Comparison of ENCODE assay signal across 11 cellular contexts in genomic region chr11:59051383-59051782, GRCh38. TPM values are rescaled to one million over a fixed set of nuclear protein-coding genes. Genes with fewer than 3 reads are reported as not detected.
DNase-seq lines count a peak whose midpoint lies in the region; ATAC-seq, FAIRE-seq and TF ChIP-seq lines count a peak whose summit lies in the region.
"Not testable (repeated sequence)": the region's sequence is repeated elsewhere in the genome, so short reads cannot be mapped to it uniquely, and the experiment has no call there.
"Had no signal": no experiment of that assay in that cellular context is flagged by ENCODE, and none has a peak within 500 bp of the region (broad histone marks: within the 10 kb centered on the region; RNA-seq: fewer than 3 reads in every experiment).

No MANE protein-coding gene starts in this region.

- H3K27me3 ChIP-seq in keratinocyte (ENCODE audit: control insufficient read depth, extremely low read depth, insufficient read depth, low read length): not testable (repeated sequence)

- H3K4me2 ChIP-seq in keratinocyte (ENCODE audit: control insufficient read depth, extremely low read depth, insufficient read depth, low read depth, low read length): not testable (repeated sequence)

- dilution Hi-C loops in keratinocyte (cut with MboI; ENCODE audit: extremely low pct_ligation_motif_present, low sequenced_read_pairs): not testable (repeated sequence)

- not testable (repeated sequence) for H3K9me3 ChIP-seq in keratinocyte (ENCODE audit: control insufficient read depth, low read depth, low read length)

- H3K4me1 ChIP-seq in keratinocyte (ENCODE audit: control insufficient read depth, extremely low read depth, insufficient read depth, low read length): not testable (repeated sequence)

- ATAC-seq in GM18498 (IDR thresholded peaks at IDR 0.05; ENCODE audit: unreplicated experiment) (peak; percentile 82), GM18868 (IDR thresholded peaks at IDR 0.05; ENCODE audit: unreplicated experiment) (peak; percentile 90), GM19452 (IDR thresholded peaks at IDR 0.05; ENCODE audit: unreplicated experiment) (peak; percentile 49), GM21717 (IDR thresholded peaks at IDR 0.05; ENCODE audit: unreplicated experiment) (peak; percentile 67), HG02852 (IDR thresholded peaks at IDR 0.05; ENCODE audit: unreplicated experiment) (peak; percentile 83), HG03108 (IDR thresholded peaks at IDR 0.05; ENCODE audit: unreplicated experiment) (peak; percentile 77), HG03571 (IDR thresholded peaks at IDR 0.05; ENCODE audit: unreplicated experiment) (peak; percentile 65)

- not testable (repeated sequence) for H3K27ac ChIP-seq in keratinocyte (ENCODE audit: control insufficient read depth, insufficient read depth, low read length)

- not testable (repeated sequence) for H3K4me3 ChIP-seq in keratinocyte (ENCODE audit: control insufficient read depth in 2 of 3, extremely low read depth in 1 of 3, insufficient read depth in 2 of 3, low read depth in 1 of 3, low read length in 3 of 3)

- FAIRE-seq in keratinocyte (lab: Jason Lieb, UNC): peak; percentile 13

- not testable (repeated sequence) for TF ChIP-seq CTCF in keratinocyte (optimal IDR thresholded peaks at IDR 0.05 in 1 of 3, IDR thresholded peaks at IDR 0.05 in 1 of 3, conservative IDR thresholded peaks at IDR 0.05 in 1 of 3; ENCODE audit: extremely low read depth in 1 of 3, insufficient read depth in 2 of 3, low read length in 3 of 3)

- not testable (repeated sequence) for H2AFZ ChIP-seq in keratinocyte (ENCODE audit: control insufficient read depth, low read length)

- not testable (repeated sequence) for DNase-seq in keratinocyte (ENCODE audit: low read depth, low spot score)

- H3K79me2 ChIP-seq in keratinocyte (ENCODE audit: control insufficient read depth, insufficient read depth, low read length): not testable (repeated sequence)

- H3K9ac ChIP-seq in keratinocyte (ENCODE audit: control insufficient read depth, extremely low read depth, insufficient read depth, low read length): not testable (repeated sequence)

- not testable (repeated sequence) for H4K20me1 ChIP-seq in keratinocyte (ENCODE audit: control insufficient read depth, extremely low read depth, insufficient read depth, low read length)

- not testable (repeated sequence) for H3K9me1 ChIP-seq in keratinocyte (ENCODE audit: control insufficient read depth, extremely low read depth, insufficient read depth, low read length)

- H3K36me3 ChIP-seq in keratinocyte (ENCODE audit: control insufficient read depth in 2 of 2, extremely low read depth in 1 of 2, insufficient read depth in 2 of 2, low read length in 2 of 2): not testable (repeated sequence)

RNA-seq across cellular contexts. Expression of gene GLYATL1B, which starts 34.7 kb away (rescaled TPM):
- not detected in 3 replicates for polyA plus RNA-seq in keratinocyte
- not detected for polyA plus RNA-seq in keratinocyte (2011; ENCODE audit: low read depth)
- not detected in 2 replicates for polyA plus RNA-seq in keratinocyte (2011; cell fraction: cytosol; rRNA removed)
- polyA plus RNA-seq in keratinocyte (2011; cell fraction: nucleus; rRNA removed): not detected in 2 replicates
- polyA plus RNA-seq in keratinocyte (2012; ENCODE audit: low replicate concordance): not detected in 2 replicates
- not detected in 3 replicates for polyA minus RNA-seq in keratinocyte
- polyA minus RNA-seq in keratinocyte (2011; cell fraction: cytosol; rRNA and poly(A)+ RNA removed): not detected
- not detected in 2 replicates for polyA minus RNA-seq in keratinocyte (2011; cell fraction: nucleus; rRNA and poly(A)+ RNA removed)
- polyA plus RNA-seq: BJ, sigmoid colon, thymus had no signal

RNA-seq across cellular contexts. Expression of gene FAM111B, which starts 55.7 kb away (rescaled TPM):
- 0.54 to 5.3 TPM (median 4.9 TPM) in 3 replicates for polyA plus RNA-seq in keratinocyte
- polyA plus RNA-seq in keratinocyte (2011; ENCODE audit: low read depth): 0.15 TPM
- polyA plus RNA-seq in keratinocyte (2011; cell fraction: cytosol; rRNA removed): 0.66 and 1.9 TPM in 2 replicates
- 0.64 and 1.1 TPM in 2 replicates for polyA plus RNA-seq in keratinocyte (2011; cell fraction: nucleus; rRNA removed)
- polyA plus RNA-seq in keratinocyte (2012; ENCODE audit: low replicate concordance): 0.11 and 5.4 TPM in 2 replicates
- polyA minus RNA-seq in keratinocyte: 0.53 to 9.1 TPM (median 2.4 TPM) in 3 replicates
- polyA minus RNA-seq in keratinocyte (2011; cell fraction: cytosol; rRNA and poly(A)+ RNA removed): 1.3 TPM
- 0.62 and 1.3 TPM in 2 replicates for polyA minus RNA-seq in keratinocyte (2011; cell fraction: nucleus; rRNA and poly(A)+ RNA removed)
